Comparison of ENCODE assay signal across 8 cellular contexts in the genomic region with DNA sequence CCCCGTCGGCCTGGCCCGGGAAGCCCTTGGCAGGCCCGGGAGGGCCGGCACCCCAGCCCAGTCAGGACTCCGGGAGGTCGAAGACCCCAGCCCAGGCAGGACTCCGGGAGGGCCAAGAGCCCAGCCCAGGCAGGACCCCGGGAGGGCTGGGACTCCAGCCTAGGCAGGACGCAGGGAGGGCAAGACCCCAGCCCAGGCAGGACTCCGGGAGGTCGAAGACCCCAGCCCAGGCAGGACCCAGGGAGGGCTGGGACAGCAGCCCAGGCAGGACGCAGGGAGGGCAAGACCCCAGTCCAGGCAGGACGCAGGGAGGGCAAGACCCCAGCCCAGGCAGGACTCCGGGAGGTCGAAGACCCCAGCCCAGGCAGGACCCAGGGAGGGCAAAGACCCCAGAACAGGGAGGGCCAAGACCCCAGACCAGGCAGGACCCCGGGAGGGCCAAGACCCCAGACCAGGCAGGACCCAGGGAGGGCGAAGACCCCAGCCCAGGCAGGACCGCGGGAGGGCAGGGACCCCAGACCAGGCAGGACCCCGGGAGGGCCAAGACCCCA. TPM values are rescaled to one million over a fixed set of nuclear protein-coding genes. Genes with fewer than 3 reads are reported as not detected.
DNase-seq lines count a peak whose midpoint lies in the region; ATAC-seq and TF ChIP-seq lines count a peak whose summit lies in the region.
"Not testable (repeated sequence)": the region's sequence is repeated elsewhere in the genome, so short reads cannot be mapped to it uniquely, and the experiment has no call there.

No MANE protein-coding gene starts in this region.

- DNase-seq in CD8-positive, alpha-beta memory T cell; MCF 10A (ENCODE audit: unreplicated experiment); fibroblast of the aortic adventitia (ENCODE audit: low read depth); lower lobe of right lung; psoas muscle; upper lobe of left lung: not testable (repeated sequence)

- TF ChIP-seq EP300 in upper lobe of left lung (IDR thresholded peaks at IDR 0.05), result not testable (repeated sequence)

- H3K9me3 ChIP-seq in CD8-positive, alpha-beta memory T cell (ENCODE audit: low read length); HUES64 (ENCODE audit: insufficient read depth, low read depth, low read length); lower lobe of right lung; psoas muscle; upper lobe of left lung: not testable (repeated sequence)

- not testable (repeated sequence) for H3K9me3 Mint-ChIP-seq in CD8-positive, alpha-beta memory T cell; MCF 10A (ENCODE audit: unreplicated experiment)

- H3K36me3 Mint-ChIP-seq in CD8-positive, alpha-beta memory T cell; MCF 10A (ENCODE audit: insufficient read depth, unreplicated experiment): not testable (repeated sequence)

- H3K9ac ChIP-seq in HUES64 (ENCODE audit: low read depth, low read length), result peak overlapping the region; percentile 99

- not testable (repeated sequence) for H3K27me3 Mint-ChIP-seq in CD8-positive, alpha-beta memory T cell; MCF 10A (ENCODE audit: insufficient read depth, unreplicated experiment)

- 4% methylated on average over 21 of the region's 21 CpGs for WGBS in HUES64
- whole genome bisulfite sequencing in psoas muscle, 3 donors, result 1 to 3% (median 2%) methylated on average over 14 to 21 of the region's 21 CpGs
- 7% methylated on average over 16 of the region's 21 CpGs; no CpG with 5 or more reads in 1 of the 2 donors for WGBS in upper lobe of left lung, 2 donors

- peak overlapping the region; percentile 93 for H3K27ac ChIP-seq in CD8-positive, alpha-beta memory T cell (ENCODE audit: low read depth, low read length)
- peak overlapping the region; percentile 82 for H3K27ac ChIP-seq in HUES64 (ENCODE audit: low read depth, low read length)
- H3K27ac ChIP-seq in lower lobe of right lung, result peak overlapping the region; percentile 91
- peak overlapping the region; percentile 90 for H3K27ac ChIP-seq in psoas muscle
- peak overlapping the region; percentile 85 to 94 (median 90) for H3K27ac ChIP-seq in upper lobe of left lung

- TF ChIP-seq POLR2A in upper lobe of left lung (IDR thresholded peaks at IDR 0.05), result not testable (repeated sequence)

- H3K27ac Mint-ChIP-seq in CD8-positive, alpha-beta memory T cell; MCF 10A (ENCODE audit: low read depth, unreplicated experiment): not testable (repeated sequence)

- TF ChIP-seq CTCF in WI38 (IDR thresholded peaks at IDR 0.05; ENCODE audit: low read depth, low read length); MCF 10A (IDR thresholded peaks at IDR 0.05; ENCODE audit: unreplicated experiment); fibroblast of the aortic adventitia (IDR thresholded peaks at IDR 0.05; ENCODE audit: insufficient read depth, low read length); lower lobe of right lung (IDR thresholded peaks at IDR 0.05); psoas muscle (IDR thresholded peaks at IDR 0.05); upper lobe of left lung (IDR thresholded peaks at IDR 0.05): not testable (repeated sequence)

- peaks cover 21 to 40% (median 26%) of the 10 kb centered on the region in 3 donors for H3K4me1 Mint-ChIP-seq in CD8-positive, alpha-beta memory T cell
- H3K4me1 Mint-ChIP-seq in MCF 10A (ENCODE audit: insufficient read depth, unreplicated experiment), result peaks cover 19% of the 10 kb centered on the region

- POLR2A ChIA-PET in CD8-positive, alpha-beta memory T cell (lab: Charles Lee); MCF 10A (lab: Yijun Ruan, JAX): not testable (repeated sequence)

- peak overlapping the region in 2 of 7 donors; percentile 41 to 61 for H3K4me3 Mint-ChIP-seq in CD8-positive, alpha-beta memory T cell
- peak overlapping the region; percentile 78 for H3K4me3 Mint-ChIP-seq in MCF 10A (ENCODE audit: unreplicated experiment)

- H3K4me1 ChIP-seq in CD8-positive, alpha-beta memory T cell (ENCODE audit: insufficient read depth, low read length), result peaks cover 13% of the 10 kb centered on the region
- not testable (repeated sequence) for H3K4me1 ChIP-seq in HUES64 (ENCODE audit: insufficient read depth, low read length)
- H3K4me1 ChIP-seq in lower lobe of right lung (peaks cover 24% of the 10 kb centered on the region), psoas muscle (peaks cover 12% of the 10 kb centered on the region), upper lobe of left lung (peaks cover 21 to 52% (median 25%) of the 10 kb centered on the region in 4 donors)

- not testable (repeated sequence) for ATAC-seq in lower lobe of right lung; psoas muscle; upper lobe of left lung (ENCODE audit: low FRiP score in 2 of 2)

- CTCF ChIA-PET in CD8-positive, alpha-beta memory T cell (lab: Charles Lee); MCF 10A (lab: Yijun Ruan, JAX): not testable (repeated sequence)

- H3K27me3 ChIP-seq in CD8-positive, alpha-beta memory T cell (ENCODE audit: insufficient read depth, low read length, poor library complexity, severe bottlenecking); HUES64 (ENCODE audit: insufficient read depth, low read length); lower lobe of right lung (ENCODE audit: low read depth); psoas muscle (ENCODE audit: insufficient read depth in 3 of 3, low read length in 2 of 3); upper lobe of left lung: not testable (repeated sequence)

- not testable (repeated sequence) for H3K36me3 ChIP-seq in CD8-positive, alpha-beta memory T cell (ENCODE audit: insufficient read depth, low read length); lower lobe of right lung; psoas muscle (ENCODE audit: insufficient read depth in 1 of 2, low read depth in 1 of 2); upper lobe of left lung
- H3K36me3 ChIP-seq in HUES64 (ENCODE audit: insufficient read depth, low read length), result peaks cover 14% of the 10 kb centered on the region

- intact Hi-C loops in MCF 10A (cut with micrococcal nuclease); lower lobe of right lung (cut with DNase I); psoas muscle (cut with DNase I): not testable (repeated sequence)

- TSS peak; percentile 32 for BruUV-seq in MCF 10A (replicated peaks; lab: Mats Ljungman, UMichigan)

- H3K4me3 ChIP-seq in CD8-positive, alpha-beta memory T cell (ENCODE audit: low read length), result peak overlapping the region; percentile 76
- H3K4me3 ChIP-seq in HUES64 (ENCODE audit: low read length) (peak overlapping the region; percentile 98), WI38 (ENCODE audit: low read depth, low read length) (peak overlapping the region; percentile 97), fibroblast of the aortic adventitia (ENCODE audit: low read depth, low read length) (peak overlapping the region; percentile 78), lower lobe of right lung (peak overlapping the region; percentile 88), psoas muscle (peak overlapping the region; percentile 92), upper lobe of left lung (peak overlapping the region; percentile 76 to 99 (median 88))

RNA-seq across cellular contexts. Expression of a gene that starts 0.5 kb away (rescaled TPM):
- 10 to 100 TPM; 24.7 to 26.1 TPM for total RNA-seq in CD8-positive, alpha-beta memory T cell
- 4.8 TPM for polyA plus RNA-seq in CD8-positive, alpha-beta memory T cell
- polyA plus RNA-seq in HUES64 (2013, experiment 1 of 2), result 26.7 TPM
- 34.2 TPM for polyA plus RNA-seq in HUES64 (2013, experiment 2 of 2)
- total RNA-seq in MCF 10A (2022) (26.5 and 33.5 TPM in 2 replicates), fibroblast of the aortic adventitia (ENCODE audit: low replicate concordance) (15.0 and 24.2 TPM in 2 replicates), lower lobe of right lung (44.8 TPM), psoas muscle (10 to 100 TPM; 13.0 to 18.6 (median 15.3) TPM), upper lobe of left lung (100 to 1,000 TPM in 1 of 6 donors, 10 to 100 TPM in 5; 36.4 to 150 (median 41.0) TPM)
- polyA plus RNA-seq in psoas muscle, result 10 to 100 TPM; 10.9 to 19.2 (median 11.3) TPM

RNA-seq across cellular contexts. Expression of a gene that starts 17.2 kb away (rescaled TPM):
- 1 to 10 TPM in 1 of 2 experiments, under 1 TPM in 1; 0.80 to 1.1 TPM for total RNA-seq in CD8-positive, alpha-beta memory T cell
- 0.52 TPM for polyA plus RNA-seq in CD8-positive, alpha-beta memory T cell
- polyA plus RNA-seq in HUES64 (2013, experiment 1 of 2), result 2.3 TPM
- 2.5 TPM for polyA plus RNA-seq in HUES64 (2013, experiment 2 of 2)
- total RNA-seq in MCF 10A (2022), result not detected in 2 replicates
- 5.6 and 11.6 TPM in 2 replicates for total RNA-seq in fibroblast of the aortic adventitia (ENCODE audit: low replicate concordance)
- total RNA-seq in lower lobe of right lung, result 31.5 TPM
- 1 to 10 TPM; 1.7 to 3.1 (median 3.0) TPM for total RNA-seq in psoas muscle
- polyA plus RNA-seq in psoas muscle, result 1 to 10 TPM; 1.6 to 3.7 (median 1.9) TPM
- 10 to 100 TPM; 12.2 to 65.0 (median 32.3) TPM for total RNA-seq in upper lobe of left lung

RNA-seq across cellular contexts. Expression of a gene that starts 31.8 kb away (rescaled TPM):
- 10 to 100 TPM; 17.1 to 19.5 TPM for total RNA-seq in CD8-positive, alpha-beta memory T cell
- polyA plus RNA-seq in CD8-positive, alpha-beta memory T cell, result 5.2 TPM
- polyA plus RNA-seq in HUES64 (2013, experiment 1 of 2), result 5.2 TPM
- polyA plus RNA-seq in HUES64 (2013, experiment 2 of 2), result 5.5 TPM
- 30.6 and 32.9 TPM in 2 replicates for total RNA-seq in MCF 10A (2022)
- 11.0 and 20.4 TPM in 2 replicates for total RNA-seq in fibroblast of the aortic adventitia (ENCODE audit: low replicate concordance)
- total RNA-seq in lower lobe of right lung, result 9.7 TPM
- total RNA-seq in psoas muscle, result 1 to 10 TPM; 3.3 to 7.2 (median 5.9) TPM
- 10 to 100 TPM in 1 of 3 donors, 1 to 10 TPM in 2; 2.0 to 11.2 (median 5.4) TPM for polyA plus RNA-seq in psoas muscle
- total RNA-seq in upper lobe of left lung, result 10 to 100 TPM in 4 of 6 donors, 1 to 10 TPM in 2; 4.7 to 25.1 (median 17.1) TPM

RNA-seq across cellular contexts. Expression of a gene that starts 32.1 kb away (rescaled TPM):
- total RNA-seq in CD8-positive, alpha-beta memory T cell, result 100 to 1,000 TPM; 284 to 291 TPM
- polyA plus RNA-seq in CD8-positive, alpha-beta memory T cell, result 441 TPM
- 393 TPM for polyA plus RNA-seq in HUES64 (2013, experiment 1 of 2)
- 422 TPM for polyA plus RNA-seq in HUES64 (2013, experiment 2 of 2)
- total RNA-seq in MCF 10A (2022), result 355 and 389 TPM in 2 replicates
- total RNA-seq in fibroblast of the aortic adventitia (ENCODE audit: low replicate concordance), result 74.3 and 195 TPM in 2 replicates
- total RNA-seq in lower lobe of right lung, result 173 TPM
- total RNA-seq in psoas muscle, result 100 to 1,000 TPM; 358 to 494 (median 466) TPM
- polyA plus RNA-seq in psoas muscle, result 100 to 1,000 TPM; 389 to 712 (median 679) TPM
- 100 to 1,000 TPM in 3 of 6 donors, 10 to 100 TPM in 3; 22.6 to 216 (median 106) TPM for total RNA-seq in upper lobe of left lung
